12 cellular contexts compared by ENCODE assay signal in the genomic region with DNA sequence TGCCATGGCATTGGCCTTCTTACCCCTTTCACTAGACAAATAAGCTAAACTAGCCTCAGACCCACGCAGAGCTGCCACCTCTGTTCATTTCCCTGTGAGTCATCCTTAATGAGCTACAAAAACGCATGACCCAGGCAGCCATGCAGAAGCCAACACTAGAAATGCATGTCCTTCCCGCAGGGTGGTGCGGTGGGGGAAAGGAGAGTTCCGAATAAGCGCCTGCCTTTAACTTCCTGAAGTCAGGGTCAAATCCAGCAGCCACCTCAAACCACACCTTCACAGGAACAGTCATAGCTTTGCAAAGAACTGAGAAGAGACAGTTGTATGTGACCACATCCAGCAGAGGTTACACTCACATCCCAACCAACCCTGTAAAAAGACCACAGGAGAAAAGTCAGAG.
DNase-seq lines count a peak whose midpoint lies in the region; ATAC-seq and TF ChIP-seq lines count a peak whose summit lies in the region.
"Had no signal": no experiment of that assay in that cellular context is flagged by ENCODE, and none has a peak within 500 bp of the region (broad histone marks: within the 10 kb centered on the region; RNA-seq: fewer than 3 reads in every experiment).

No MANE protein-coding gene starts in this region.

- no peaks in the 10 kb centered on the region for H3K4me1 ChIP-seq in HEK293 (ENCODE audit: control insufficient read depth, insufficient read depth, low read length)

- no peak overlapping the region for H3K27ac ChIP-seq in HEK293 (ENCODE audit: extremely low read depth, low read depth, low read length)
- H3K27ac ChIP-seq: skin epidermis had no signal

- H3K27me3 Mint-ChIP-seq in central memory CD8-positive, alpha-beta T cell = no peaks in the 10 kb centered on the region

- H3K9me3 ChIP-seq in HEK293 (ENCODE audit: control insufficient read depth, insufficient read depth, low read depth, low read length) = no peaks in the 10 kb centered on the region

- POLR2A ChIA-PET in HEK293 (lab: Yijun Ruan, JAX) = no interaction called here

- DNase-seq in activated CD4-positive, alpha-beta T cell treated with anti-CD3 and anti-CD28 coated beads, Interleukin-2, amount 50 U/mL, for 48 hours = peak; percentile 70 to 78
- DNase-seq in central memory CD8-positive, alpha-beta T cell (ENCODE audit: low spot score in 2 of 2) = no peak
- peak; percentile 52 to 58 for DNase-seq in stimulated activated CD8-positive, alpha-beta memory T cell treated with anti-CD3 and anti-CD28 coated beads, Interleukin-2, amount 100 ng/mL, for 48 hours (ENCODE audit: low read depth in 2 of 2)
- no peak for DNase-seq in OCI-M2 (lab: John Stamatoyannopoulos, UW; ENCODE audit: unreplicated experiment)
- DNase-seq: COR-L47; effector CD8-positive, alpha-beta T cell; NCI-H1694 treated with DMSO at 0.1 percent for 48 hours; T-helper 9 cell had no signal

- no peak overlapping the region for H3K4me3 ChIP-seq in HEK293 (ENCODE audit: low read depth, low read length)
- H3K4me3 ChIP-seq: skin epidermis had no signal

- CTCF ChIA-PET in HEK293 (lab: Yijun Ruan, JAX) = interaction anchor here (0.6 kb wide), 2 partner anchors 355 kb away, joined by 3 to 4 read pairs; no protein-coding TSS in a partner anchor

- no peaks in the 10 kb centered on the region for H3K9me3 Mint-ChIP-seq in central memory CD8-positive, alpha-beta T cell

- H3K27ac Mint-ChIP-seq in central memory CD8-positive, alpha-beta T cell (ENCODE audit: low read depth) = no peak overlapping the region

- no peaks in the 10 kb centered on the region for H3K36me3 Mint-ChIP-seq in central memory CD8-positive, alpha-beta T cell (ENCODE audit: insufficient read depth)

- H3K36me3 ChIP-seq in HEK293 (ENCODE audit: control insufficient read depth in 2 of 2, insufficient read depth in 1 of 2, low read length in 2 of 2) = no peaks in the 10 kb centered on the region

- H3K4me3 Mint-ChIP-seq in central memory CD8-positive, alpha-beta T cell = no peak overlapping the region

- ATAC-seq in central memory CD8-positive, alpha-beta T cell (replicated peaks; ENCODE audit: extremely low read depth, poor library complexity, severe bottlenecking) = peak; percentile 82
- ATAC-seq in GM21360 (IDR thresholded peaks at IDR 0.05; ENCODE audit: unreplicated experiment) = no peak
- no peak for ATAC-seq in HG02642 (IDR thresholded peaks at IDR 0.05; ENCODE audit: poor library complexity, unreplicated experiment)

- no peak for TF ChIP-seq CTCF in HEK293 (tag by site-specific recombination; IDR thresholded peaks at IDR 0.05)

- peaks cover 40% of the 10 kb centered on the region for H3K4me1 Mint-ChIP-seq in central memory CD8-positive, alpha-beta T cell

TF ChIP-seq in HEK293, 187 proteins besides CTCF, POLR2A, EP300 and RAD21:
- TF ChIP-seq, protein P1, sequence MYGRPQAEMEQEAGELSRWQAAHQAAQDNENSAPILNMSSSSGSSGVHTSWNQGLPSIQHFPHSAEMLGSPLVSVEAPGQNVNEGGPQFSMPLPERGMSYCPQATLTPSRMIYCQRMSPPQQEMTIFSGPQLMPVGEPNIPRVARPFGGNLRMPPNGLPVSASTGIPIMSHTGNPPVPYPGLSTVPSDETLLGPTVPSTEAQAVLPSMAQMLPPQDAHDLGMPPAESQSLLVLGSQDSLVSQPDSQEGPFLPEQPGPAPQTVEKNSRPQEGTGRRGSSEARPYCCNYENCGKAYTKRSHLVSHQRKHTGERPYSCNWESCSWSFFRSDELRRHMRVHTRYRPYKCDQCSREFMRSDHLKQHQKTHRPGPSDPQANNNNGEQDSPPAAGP (tag by site-specific recombination; IDR thresholded peaks at IDR 0.05) = no peak
- TF ChIP-seq, protein P2, sequence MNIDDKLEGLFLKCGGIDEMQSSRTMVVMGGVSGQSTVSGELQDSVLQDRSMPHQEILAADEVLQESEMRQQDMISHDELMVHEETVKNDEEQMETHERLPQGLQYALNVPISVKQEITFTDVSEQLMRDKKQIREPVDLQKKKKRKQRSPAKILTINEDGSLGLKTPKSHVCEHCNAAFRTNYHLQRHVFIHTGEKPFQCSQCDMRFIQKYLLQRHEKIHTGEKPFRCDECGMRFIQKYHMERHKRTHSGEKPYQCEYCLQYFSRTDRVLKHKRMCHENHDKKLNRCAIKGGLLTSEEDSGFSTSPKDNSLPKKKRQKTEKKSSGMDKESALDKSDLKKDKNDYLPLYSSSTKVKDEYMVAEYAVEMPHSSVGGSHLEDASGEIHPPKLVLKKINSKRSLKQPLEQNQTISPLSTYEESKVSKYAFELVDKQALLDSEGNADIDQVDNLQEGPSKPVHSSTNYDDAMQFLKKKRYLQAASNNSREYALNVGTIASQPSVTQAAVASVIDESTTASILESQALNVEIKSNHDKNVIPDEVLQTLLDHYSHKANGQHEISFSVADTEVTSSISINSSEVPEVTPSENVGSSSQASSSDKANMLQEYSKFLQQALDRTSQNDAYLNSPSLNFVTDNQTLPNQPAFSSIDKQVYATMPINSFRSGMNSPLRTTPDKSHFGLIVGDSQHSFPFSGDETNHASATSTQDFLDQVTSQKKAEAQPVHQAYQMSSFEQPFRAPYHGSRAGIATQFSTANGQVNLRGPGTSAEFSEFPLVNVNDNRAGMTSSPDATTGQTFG (tag by site-specific recombination; IDR thresholded peaks at IDR 0.05; ENCODE audit: borderline replicate concordance) = no peak
- 0 out of 2 replicates have a peak, but pooled peaks have one; percentile 7 for TF ChIP-seq GLIS1 (tag by site-specific recombination; IDR thresholded peaks at IDR 0.05)
- TF ChIP-seq ZNF837 (tag by site-specific recombination; IDR thresholded peaks at IDR 0.05) = no peak

Comparison
In these comparisons a context has a peak if more than half of its experiments do, and no peak if none do; other contexts are left out.
1. DNase-seq: peak in activated CD4-positive, alpha-beta T cell treated with anti-CD3 and anti-CD28 coated beads, Interleukin-2, amount 50 U/mL, for 48 hours (2 of 2) and stimulated activated CD8-positive, alpha-beta memory T cell treated with anti-CD3 and anti-CD28 coated beads, Interleukin-2, amount 100 ng/mL, for 48 hours (2 of 2); none in central memory CD8-positive, alpha-beta T cell (0 of 2) and OCI-M2 (single experiment).